In genomic region chr1:45345014-45345413, GRCh38 we compare ENCODE assay signal across 23 cellular contexts. TPM values are rescaled to one million over a fixed set of nuclear protein-coding genes. Genes with fewer than 3 reads are reported as not detected.
A peak's percentile ranks its signal among the peaks of the same experiment; 100 is the strongest.
DNase-seq lines count a peak whose midpoint lies in the region; ATAC-seq and TF ChIP-seq lines count a peak whose summit lies in the region.
"Had no signal": no experiment of that assay in that cellular context is flagged by ENCODE, and none has a peak within 500 bp of the region (broad histone marks: within the 10 kb centered on the region; RNA-seq: fewer than 3 reads in every experiment).

No MANE protein-coding gene starts in this region.

- no peak overlapping the region for H3K56ac ChIP-seq in H9 (ENCODE audit: insufficient read length, low read depth, low read length)

- DNase-seq in activated naive CD8-positive, alpha-beta T cell treated with anti-CD3 and anti-CD28 coated beads, Interleukin-2, amount 50 U/mL, for 24 hours, result no peak
- DNase-seq in H9 (no peak), T-helper 17 cell (no peak), Calu3 (no peak), germinal center (ENCODE audit: low spot score) (no peak)
- DNase-seq in stimulated activated naive B cell treated with anti-CD40 and anti-IgM and Interleukin-4, amounts not matched to agents 10 μg/mL and 1 μg/mL and 100 μg/mL, for 72 hours, result no peak
- DNase-seq: GOT3, HCEC 1CT, Kasumi-1, NCI-H1092 treated with DMSO at 0.1 percent for 48 hours, NCI-H1436, NCI-H187, NCI-H2081 treated with DMSO at 0.1 percent for 48 hours, NCI-H2171, NCI-H226, NCI-H510A, NCI-H69, SHP77 treated with DMSO at 0.1 percent for 48 hours had no signal

- no peak for ATAC-seq in activated naive CD8-positive, alpha-beta T cell treated with anti-CD3 and anti-CD28 coated beads, Interleukin-2, amount 50 U/mL, for 24 hours
- ATAC-seq in T-helper 17 cell, result no peak
- no peak for ATAC-seq in stimulated activated naive B cell treated with anti-CD40 and anti-IgM and Interleukin-4, amounts not matched to agents 10 μg/mL and 1 μg/mL and 100 μg/mL, for 72 hours (replicated peaks)
- ATAC-seq: Panc1 had no signal

- no peaks in the 10 kb centered on the region for H4K20me1 ChIP-seq in H9 (ENCODE audit: control insufficient read depth, insufficient read depth, insufficient read length)

- no peaks in the 10 kb centered on the region for H3K27me3 ChIP-seq in H9 (ENCODE audit: insufficient read depth, low read length)

- no peak overlapping the region for H4K5ac ChIP-seq in H9 (ENCODE audit: insufficient read length, low read depth, low read length)

- no peak for TF ChIP-seq CTCF in H9 (conservative IDR thresholded peaks at IDR 0.05)
- TF ChIP-seq CTCF in Calu3 (IDR thresholded peaks at IDR 0.05; ENCODE audit: unreplicated experiment), result no peak

- H2BK120ac ChIP-seq in H9 (ENCODE audit: low read depth, low read length, poor library complexity, severe bottlenecking), result no peak overlapping the region

- intact Hi-C loops in Calu3 (cut with micrococcal nuclease; ENCODE audit: unreplicated experiment), result no loop called here

- CTCF ChIA-PET in Calu3 (lab: Charles Lee), result no interaction called here

- no peak overlapping the region for H3K4me3 Mint-ChIP-seq in activated naive CD8-positive, alpha-beta T cell
- H3K4me3 Mint-ChIP-seq in activated naive CD8-positive, alpha-beta T cell treated with anti-CD3 and anti-CD28 coated beads, Interleukin-2, amount 50 U/mL, for 24 hours, result no peak overlapping the region
- H3K4me3 Mint-ChIP-seq in H9 (0 out of 5 replicates have a peak overlapping the region, but pooled peaks of 1 of the 2 experiments have one; percentile 16), T-helper 17 cell (no peak overlapping the region), Calu3 (ENCODE audit: low read depth, unreplicated experiment) (no peak overlapping the region)
- H3K4me3 Mint-ChIP-seq in stimulated activated naive B cell treated with anti-CD40 and anti-IgM and Interleukin-4, amounts not matched to agents 10 μg/mL and 1 μg/mL and 100 μg/mL, for 72 hours, result no peak overlapping the region

- H3K18ac ChIP-seq in H9 (ENCODE audit: insufficient read length, low read depth, low read length), result no peak overlapping the region

- H3K27ac ChIP-seq in H9 (ENCODE audit: insufficient read length, low read depth, low read length), result no peak overlapping the region
- H3K27ac ChIP-seq: C4-2B, SK-N-MC had no signal

- H3T11ph ChIP-seq in H9 (ENCODE audit: low read length), result no peak overlapping the region

- no CpG with 5 or more reads among the region's 13 CpGs for WGBS in H9 (ENCODE audit: extremely low coverage, insufficient read length, low lambda C conversion rate)

- H3K9me3 Mint-ChIP-seq in activated naive CD8-positive, alpha-beta T cell (ENCODE audit: low read depth), result no peaks in the 10 kb centered on the region
- no peaks in the 10 kb centered on the region for H3K9me3 Mint-ChIP-seq in activated naive CD8-positive, alpha-beta T cell treated with anti-CD3 and anti-CD28 coated beads, Interleukin-2, amount 50 U/mL, for 24 hours
- H3K9me3 Mint-ChIP-seq in H9 (no peaks in the 10 kb centered on the region), Calu3 (ENCODE audit: low read depth, unreplicated experiment) (no peaks in the 10 kb centered on the region)
- H3K9me3 Mint-ChIP-seq in stimulated activated naive B cell treated with anti-CD40 and anti-IgM and Interleukin-4, amounts not matched to agents 10 μg/mL and 1 μg/mL and 100 μg/mL, for 72 hours, result no peaks in the 10 kb centered on the region

- H3K9me3 ChIP-seq in H9 (ENCODE audit: control insufficient read depth, low read depth, low read length) (no peaks in the 10 kb centered on the region), T-helper 17 cell (ENCODE audit: control insufficient read depth, low read length, poor library complexity, severe bottlenecking) (no peaks in the 10 kb centered on the region)

- no peak overlapping the region for H3K4me2 ChIP-seq in H9 (ENCODE audit: insufficient read depth, insufficient read length, low read length)

- H2AFZ ChIP-seq in H9 (ENCODE audit: low read length), result no peak overlapping the region

- H2BK20ac ChIP-seq in H9 (ENCODE audit: low read depth, low read length, poor library complexity, severe bottlenecking), result no peak overlapping the region

- no peak overlapping the region for H4K8ac ChIP-seq in H9 (replicated peaks; ENCODE audit: insufficient read length, low read depth, low read length)

- no peak overlapping the region for H2AK5ac ChIP-seq in H9 (ENCODE audit: insufficient read length, low read length)

- no TSS peak for BruUV-seq in Calu3 (replicated peaks; lab: Mats Ljungman, UMichigan)

- peaks cover 8% of the 10 kb centered on the region; the same call in 1 of the 2 replicates for H3K79me2 ChIP-seq in H9 (ENCODE audit: insufficient read depth, low read length)

- peaks cover 22% of the 10 kb centered on the region for H3K4me1 Mint-ChIP-seq in activated naive CD8-positive, alpha-beta T cell (ENCODE audit: low read depth)
- H3K4me1 Mint-ChIP-seq in activated naive CD8-positive, alpha-beta T cell treated with anti-CD3 and anti-CD28 coated beads, Interleukin-2, amount 50 U/mL, for 24 hours, result peaks cover 31% of the 10 kb centered on the region
- H3K4me1 Mint-ChIP-seq in H9 (peaks cover 9 to 10% of the 10 kb centered on the region in 2 experiments), T-helper 17 cell (peaks cover 37% of the 10 kb centered on the region), Calu3 (ENCODE audit: low read depth, unreplicated experiment) (peaks cover 12% of the 10 kb centered on the region)
- H3K4me1 Mint-ChIP-seq in stimulated activated naive B cell treated with anti-CD40 and anti-IgM and Interleukin-4, amounts not matched to agents 10 μg/mL and 1 μg/mL and 100 μg/mL, for 72 hours, result peaks cover 16 to 27% of the 10 kb centered on the region in 2 donors

- no peaks in the 10 kb centered on the region for H3K27me3 Mint-ChIP-seq in activated naive CD8-positive, alpha-beta T cell
- no peaks in the 10 kb centered on the region for H3K27me3 Mint-ChIP-seq in activated naive CD8-positive, alpha-beta T cell treated with anti-CD3 and anti-CD28 coated beads, Interleukin-2, amount 50 U/mL, for 24 hours
- H3K27me3 Mint-ChIP-seq in H9 (ENCODE audit: low read depth) (no peaks in the 10 kb centered on the region), T-helper 17 cell (no peaks in the 10 kb centered on the region), Calu3 (ENCODE audit: unreplicated experiment) (no peaks in the 10 kb centered on the region)
- no peaks in the 10 kb centered on the region for H3K27me3 Mint-ChIP-seq in stimulated activated naive B cell treated with anti-CD40 and anti-IgM and Interleukin-4, amounts not matched to agents 10 μg/mL and 1 μg/mL and 100 μg/mL, for 72 hours

- no peak overlapping the region for H2BK12ac ChIP-seq in H9 (ENCODE audit: insufficient read length, low read depth, low read length)

- no peak overlapping the region for H3K4ac ChIP-seq in H9 (ENCODE audit: low read depth, low read length)

- no peak overlapping the region for H3K14ac ChIP-seq in H9 (ENCODE audit: insufficient read depth, low read length)

- no peak overlapping the region for H2BK15ac ChIP-seq in H9 (ENCODE audit: low read depth, low read length)

- peaks cover 5% of the 10 kb centered on the region; the same call in 1 of the 2 replicates for H3K4me1 ChIP-seq in H9 (ENCODE audit: insufficient read depth, low read length)

- H3K27ac Mint-ChIP-seq in activated naive CD8-positive, alpha-beta T cell, result peak overlapping the region; percentile 19
- H3K27ac Mint-ChIP-seq in activated naive CD8-positive, alpha-beta T cell treated with anti-CD3 and anti-CD28 coated beads, Interleukin-2, amount 50 U/mL, for 24 hours, result no peak overlapping the region
- H3K27ac Mint-ChIP-seq in H9 (peak overlapping the region in 2 of 3 experiments; percentile 36 to 50; a peak in 1 of 7 replicates), T-helper 17 cell (peak overlapping the region; percentile 65), Calu3 (ENCODE audit: unreplicated experiment) (no peak overlapping the region)
- peak overlapping the region; percentile 47 for H3K27ac Mint-ChIP-seq in stimulated activated naive B cell treated with anti-CD40 and anti-IgM and Interleukin-4, amounts not matched to agents 10 μg/mL and 1 μg/mL and 100 μg/mL, for 72 hours

- H3K36me3 Mint-ChIP-seq in activated naive CD8-positive, alpha-beta T cell, result peaks cover 8% of the 10 kb centered on the region
- peaks cover 53% of the 10 kb centered on the region for H3K36me3 Mint-ChIP-seq in activated naive CD8-positive, alpha-beta T cell treated with anti-CD3 and anti-CD28 coated beads, Interleukin-2, amount 50 U/mL, for 24 hours (ENCODE audit: low read depth)
- H3K36me3 Mint-ChIP-seq in H9 (ENCODE audit: insufficient read depth in 1 of 3, low read depth in 3 of 3) (peaks cover 18 to 52% (median 31%) of the 10 kb centered on the region in 3 experiments), T-helper 17 cell (ENCODE audit: low read depth) (peaks cover 3% of the 10 kb centered on the region), Calu3 (ENCODE audit: insufficient read depth, unreplicated experiment) (peaks cover 7% of the 10 kb centered on the region)
- H3K36me3 Mint-ChIP-seq in stimulated activated naive B cell treated with anti-CD40 and anti-IgM and Interleukin-4, amounts not matched to agents 10 μg/mL and 1 μg/mL and 100 μg/mL, for 72 hours, result peaks cover 13 to 51% of the 10 kb centered on the region in 2 donors

- H3K79me1 ChIP-seq in H9 (ENCODE audit: insufficient read depth, low read depth, low read length, poor library complexity, severe bottlenecking), result no peaks in the 10 kb centered on the region

- no peak overlapping the region for H4K91ac ChIP-seq in H9 (ENCODE audit: insufficient read length, low read depth, low read length)

- H2BK5ac ChIP-seq in H9 (ENCODE audit: insufficient read length, low read length), result no peak overlapping the region

- no peaks in the 10 kb centered on the region for H3K23me2 ChIP-seq in H9 (ENCODE audit: insufficient read length, low read depth, low read length, poor library complexity, severe bottlenecking)

- H3K23ac ChIP-seq in H9 (ENCODE audit: insufficient read length, low read depth, low read length), result no peak overlapping the region

- no peak overlapping the region for H3K9ac ChIP-seq in H9 (ENCODE audit: extremely low read depth, insufficient read length, low read length)

RNA-seq across cellular contexts. Expression of gene MUTYH, which starts 4.8 kb away (rescaled TPM):
- total RNA-seq in H9 (2021) (52.6 and 61.1 TPM in 2 replicates), T-helper 17 cell (10 to 100 TPM; 60.4 to 73.4 TPM), Calu3 (2022) (48.1 and 53.1 TPM in 2 replicates)

RNA-seq across cellular contexts. Expression of gene TOE1, which starts 5.0 kb away (rescaled TPM):
- 31.2 and 33.5 TPM in 2 replicates for total RNA-seq in H9 (2021)
- 10 to 100 TPM; 51.4 to 52.5 TPM for total RNA-seq in T-helper 17 cell
- total RNA-seq in Calu3 (2022), result 14.2 TPM in 2 replicates

RNA-seq across cellular contexts. Expression of gene HPDL, which starts 18.3 kb away (rescaled TPM):
- 10.1 and 10.6 TPM in 2 replicates for total RNA-seq in H9 (2021)
- total RNA-seq in T-helper 17 cell, result under 1 TPM; 0.17 to 0.21 TPM
- 8.4 and 9.7 TPM in 2 replicates for total RNA-seq in Calu3 (2022)
- total RNA-seq: M059J had no signal

Comparison
In these comparisons a context has a peak if more than half of its experiments do, and no peak if none do; other contexts are left out.
1. H3K27ac Mint-ChIP-seq: peak in activated naive CD8-positive, alpha-beta T cell (single experiment), H9 (2 of 3), T-helper 17 cell (single experiment) and stimulated activated naive B cell treated with anti-CD40 and anti-IgM and Interleukin-4, amounts not matched to agents 10 μg/mL and 1 μg/mL and 100 μg/mL, for 72 hours (single experiment); none in activated naive CD8-positive, alpha-beta T cell treated with anti-CD3 and anti-CD28 coated beads, Interleukin-2, amount 50 U/mL, for 24 hours (single experiment) and Calu3 (single experiment).